Comparison of ENCODE assay signal across 8 cellular contexts in the genomic region with DNA sequence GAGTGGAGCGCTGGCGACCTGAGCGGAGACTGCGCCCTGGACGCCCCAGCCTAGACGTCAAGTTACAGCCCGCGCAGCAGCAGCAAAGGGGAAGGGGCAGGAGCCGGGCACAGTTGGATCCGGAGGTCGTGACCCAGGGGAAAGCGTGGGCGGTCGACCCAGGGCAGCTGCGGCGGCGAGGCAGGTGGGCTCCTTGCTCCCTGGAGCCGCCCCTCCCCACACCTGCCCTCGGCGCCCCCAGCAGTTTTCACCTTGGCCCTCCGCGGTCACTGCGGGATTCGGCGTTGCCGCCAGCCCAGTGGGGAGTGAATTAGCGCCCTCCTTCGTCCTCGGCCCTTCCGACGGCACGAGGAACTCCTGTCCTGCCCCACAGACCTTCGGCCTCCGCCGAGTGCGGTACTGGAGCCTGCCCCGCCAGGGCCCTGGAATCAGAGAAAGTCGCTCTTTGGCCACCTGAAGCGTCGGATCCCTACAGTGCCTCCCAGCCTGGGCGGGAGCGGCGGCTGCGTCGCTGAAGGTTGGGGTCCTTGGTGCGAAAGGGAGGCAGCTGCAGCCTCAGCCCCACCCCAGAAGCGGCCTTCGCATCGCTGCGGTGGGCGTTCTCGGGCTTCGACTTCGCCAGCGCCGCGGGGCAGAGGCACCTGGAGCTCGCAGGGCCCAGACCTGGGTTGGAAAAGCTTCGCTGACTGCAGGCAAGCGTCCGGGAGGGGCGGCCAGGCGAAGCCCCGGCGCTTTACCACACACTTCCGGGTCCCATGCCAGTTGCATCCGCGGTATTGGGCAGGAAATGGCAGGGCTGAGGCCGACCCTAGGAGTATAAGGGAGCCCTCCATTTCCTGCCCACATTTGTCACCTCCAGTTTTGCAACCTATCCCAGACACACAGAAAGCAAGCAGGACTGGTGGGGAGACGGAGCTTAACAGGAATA. TPM values are rescaled to one million over a fixed set of nuclear protein-coding genes. Genes with fewer than 3 reads are reported as not detected.
A peak's percentile ranks its signal among the peaks of the same experiment; 100 is the strongest.
DNase-seq lines count a peak whose midpoint lies in the region; ATAC-seq and TF ChIP-seq lines count a peak whose summit lies in the region.

No MANE protein-coding gene starts in this region.

- no peak overlapping the region; the same call in 1 of the 2 replicates for H3K9ac ChIP-seq in HUES64 (ENCODE audit: low read depth, low read length)

- H3K36me3 ChIP-seq in HUES64 (ENCODE audit: insufficient read depth, low read length) (no peaks in the 10 kb centered on the region), psoas muscle (ENCODE audit: insufficient read depth in 1 of 2, low read depth in 1 of 2) (no peaks in the 10 kb centered on the region)

- H3K27me3 ChIP-seq in HUES64 (ENCODE audit: insufficient read depth, low read length) (peaks cover 71% of the 10 kb centered on the region), psoas muscle (ENCODE audit: insufficient read depth in 3 of 3, low read length in 2 of 3) (peaks cover 0 to 62% (median 32%) of the 10 kb centered on the region in 3 donors)

- 0 out of 2 replicates have a peak, but pooled peaks cover 2% of the 10 kb centered on the region for H3K4me1 ChIP-seq in HUES64 (ENCODE audit: insufficient read depth, low read length)
- peaks cover 11% of the 10 kb centered on the region for H3K4me1 ChIP-seq in psoas muscle

- DNase-seq in activated T-cell treated with anti-CD3 and anti-CD28 coated beads, Interleukin-2, amount 50 U/mL, for 1 hour: peak; percentile 57
- DNase-seq in germinal center (ENCODE audit: low spot score) (peak; percentile 84), psoas muscle (peak; percentile 49 to 71), NCI-H524 (lab: John Stamatoyannopoulos, UW) (no peak), DMS79 treated with DMSO at 0.1 percent for 48 hours (lab: John Stamatoyannopoulos, UW) (no peak), NCI-H1436 (lab: John Stamatoyannopoulos, UW) (no peak)

- ATAC-seq in GM18511 (IDR thresholded peaks at IDR 0.05; ENCODE audit: unreplicated experiment): peak; percentile 83
- peak in 3 of 4 donors; percentile 25 to 55 (median 28) for ATAC-seq in psoas muscle

- H3K9me3 ChIP-seq in HUES64 (ENCODE audit: insufficient read depth, low read depth, low read length) (no peaks in the 10 kb centered on the region), psoas muscle (no peaks in the 10 kb centered on the region)

- H3K4me3 ChIP-seq in HUES64 (ENCODE audit: low read length): peak overlapping the region; percentile 63
- peak overlapping the region; percentile 60 for H3K4me3 ChIP-seq in psoas muscle

- 2% methylated on average over 70 of the region's 70 CpGs for WGBS in HUES64
- 4 to 9% (median 8%) methylated on average over 58 to 70 of the region's 70 CpGs for WGBS in psoas muscle, 3 donors

- TF ChIP-seq CTCF in psoas muscle (IDR thresholded peaks at IDR 0.05): no peak

- H3K27ac ChIP-seq in HUES64 (ENCODE audit: low read depth, low read length) (no peak overlapping the region), psoas muscle (no peak overlapping the region)

- intact Hi-C loops in psoas muscle (cut with DNase I): no loop called here

RNA-seq across cellular contexts. Expression of a gene that starts 4.2 kb away (rescaled TPM):
- polyA plus RNA-seq in HUES64 (2013, experiment 1 of 2): 0.20 TPM
- 0.19 TPM for polyA plus RNA-seq in HUES64 (2013, experiment 2 of 2)
- total RNA-seq in psoas muscle: not detected
- polyA plus RNA-seq in psoas muscle: under 1 TPM; 0.04 to 0.12 (median 0.06) TPM

RNA-seq across cellular contexts. Expression of a gene that starts 19.7 kb away (rescaled TPM):
- 31.5 TPM for polyA plus RNA-seq in HUES64 (2013, experiment 1 of 2)
- polyA plus RNA-seq in HUES64 (2013, experiment 2 of 2): 23.2 TPM
- total RNA-seq in psoas muscle: 10 to 100 TPM; 12.5 to 21.2 (median 13.7) TPM
- polyA plus RNA-seq in psoas muscle: 10 to 100 TPM in 2 of 3 donors, 1 to 10 TPM in 1; 6.8 to 23.1 (median 13.9) TPM

RNA-seq across cellular contexts. Expression of a gene that starts 20.1 kb away (rescaled TPM):
- 34.0 TPM for polyA plus RNA-seq in HUES64 (2013, experiment 1 of 2)
- 38.1 TPM for polyA plus RNA-seq in HUES64 (2013, experiment 2 of 2)
- total RNA-seq in psoas muscle: 10 to 100 TPM; 32.0 to 46.9 (median 40.7) TPM
- polyA plus RNA-seq in psoas muscle: 10 to 100 TPM; 18.0 to 41.7 (median 24.2) TPM

Comparison
In these comparisons a context has a peak if more than half of its experiments do, and no peak if none do; other contexts are left out.
1. DNase-seq: peak in activated T-cell treated with anti-CD3 and anti-CD28 coated beads, Interleukin-2, amount 50 U/mL, for 1 hour (single experiment), germinal center (single experiment) and psoas muscle (2 of 2); none in NCI-H524 (0 of 2), DMS79 treated with DMSO at 0.1 percent for 48 hours (single experiment) and NCI-H1436 (single experiment).